ENCODE assay signal across 25 cellular contexts in genomic region chr2:20188201-20188600, GRCh38. TPM values are rescaled to one million over a fixed set of nuclear protein-coding genes. Genes with fewer than 3 reads are reported as not detected.
DNase-seq lines count a peak whose midpoint lies in the region; ATAC-seq and TF ChIP-seq lines count a peak whose summit lies in the region.
"Had no signal": no experiment of that assay in that cellular context is flagged by ENCODE, and none has a peak within 500 bp of the region (broad histone marks: within the 10 kb centered on the region; RNA-seq: fewer than 3 reads in every experiment).

No MANE protein-coding gene starts in this region.

- H4K91ac ChIP-seq in mesenchymal stem cell (ENCODE audit: low read length) (no peak overlapping the region), neuronal stem cell (ENCODE audit: low read depth, low read length, poor library complexity) (peak overlapping the region; percentile 81)

- H3K4me3 ChIP-seq in left ventricle myocardium inferior (no peak overlapping the region), HUES48 (ENCODE audit: low read depth, low read length) (no peak overlapping the region), mesenchymal stem cell (ENCODE audit: insufficient read depth in 1 of 2, low read depth in 1 of 2, low read length in 2 of 2) (no peak overlapping the region), neuronal stem cell (ENCODE audit: low read length in 2 of 2) (no peak overlapping the region)
- H3K4me3 ChIP-seq: GM12878 had no signal

- H3K27ac ChIP-seq in left ventricle myocardium inferior (replicated peaks) (no peak overlapping the region), HUES48 (ENCODE audit: low read depth, low read length) (peak overlapping the region; percentile 42), mesenchymal stem cell (ENCODE audit: low read length, poor library complexity, severe bottlenecking) (no peak overlapping the region), neuronal stem cell (replicated peaks; ENCODE audit: low read length) (peak overlapping the region; percentile 91)
- H3K27ac ChIP-seq: 22Rv1 had no signal

- intact Hi-C loops in Right ventricle myocardium inferior (cut with DNase I) (no loop called here), left ventricle myocardium inferior (cut with micrococcal nuclease) (no loop called here)

- H2BK15ac ChIP-seq in mesenchymal stem cell (ENCODE audit: low read depth, poor library complexity, severe bottlenecking): no peak overlapping the region
- H2BK15ac ChIP-seq in neuronal stem cell (ENCODE audit: low read length): peak overlapping the region; percentile 63

- H3K4me1 ChIP-seq in left ventricle myocardium inferior (no peaks in the 10 kb centered on the region), HUES48 (ENCODE audit: control insufficient read depth, insufficient read depth, low read length) (peaks cover 56% of the 10 kb centered on the region), mesenchymal stem cell (ENCODE audit: control insufficient read depth, insufficient read depth, low read depth, low read length) (peaks cover 56% of the 10 kb centered on the region), neuronal stem cell (ENCODE audit: control insufficient read depth in 2 of 2, insufficient read depth in 1 of 2, low read depth in 1 of 2, low read length in 2 of 2) (peaks cover 16 to 61% of the 10 kb centered on the region in 2 donors)

- H3K4me2 ChIP-seq in mesenchymal stem cell (ENCODE audit: low read length, poor library complexity, severe bottlenecking) (no peak overlapping the region), neuronal stem cell (ENCODE audit: insufficient read depth, low read length, poor library complexity, severe bottlenecking) (peak overlapping the region; percentile 11)

- H3K23ac ChIP-seq in mesenchymal stem cell (ENCODE audit: low read length in 2 of 2) (no peak overlapping the region), neuronal stem cell (ENCODE audit: low read depth, low read length, poor library complexity) (no peak overlapping the region)

- no peaks in the 10 kb centered on the region for H3K9me3 ChIP-seq in left ventricle myocardium inferior (replicated peaks)
- H3K9me3 ChIP-seq in HUES48 (ENCODE audit: control insufficient read depth, insufficient read depth, low read length): no peaks in the 10 kb centered on the region
- no peaks in the 10 kb centered on the region for H3K9me3 ChIP-seq in mesenchymal stem cell (ENCODE audit: control insufficient read depth, low read length)
- H3K9me3 ChIP-seq in neuronal stem cell (replicated peaks in 1 of 2; ENCODE audit: control insufficient read depth in 2 of 2, insufficient read depth in 1 of 2, low read depth in 1 of 2, low read length in 2 of 2): no peaks in the 10 kb centered on the region

- H3K4ac ChIP-seq in mesenchymal stem cell (ENCODE audit: low read depth in 1 of 2, low read length in 2 of 2): no peak overlapping the region
- H3K4ac ChIP-seq in neuronal stem cell (ENCODE audit: low read length): no peak overlapping the region

- H3K18ac ChIP-seq in mesenchymal stem cell (ENCODE audit: low read depth in 1 of 2, low read length in 2 of 2): no peak overlapping the region
- H3K18ac ChIP-seq in neuronal stem cell (ENCODE audit: low read length): peak overlapping the region; percentile 96

- ATAC-seq in Right ventricle myocardium inferior: no peak
- ATAC-seq in HG02642 (IDR thresholded peaks at IDR 0.05; ENCODE audit: poor library complexity, unreplicated experiment): no peak
- ATAC-seq: PC-3 had no signal

- no peak overlapping the region for H2AFZ ChIP-seq in mesenchymal stem cell (ENCODE audit: low read depth, low read length)
- H2AFZ ChIP-seq in neuronal stem cell (ENCODE audit: low read length): no peak overlapping the region

- H3K27me3 ChIP-seq in left ventricle myocardium inferior (ENCODE audit: low read depth) (no peaks in the 10 kb centered on the region), HUES48 (ENCODE audit: control insufficient read depth, insufficient read depth, low read length) (no peaks in the 10 kb centered on the region), mesenchymal stem cell (ENCODE audit: control insufficient read depth in 1 of 2, insufficient read depth in 1 of 2, low read length in 2 of 2) (no peaks in the 10 kb centered on the region), neuronal stem cell (ENCODE audit: control insufficient read depth in 3 of 3, insufficient read depth in 3 of 3, low read depth in 1 of 3, low read length in 3 of 3) (peaks cover 0 to 19% (median 0%) of the 10 kb centered on the region in 3 experiments)

- H3K9ac ChIP-seq in HUES48 (ENCODE audit: low read depth, low read length) (no peak overlapping the region), mesenchymal stem cell (ENCODE audit: low read length) (no peak overlapping the region), neuronal stem cell (ENCODE audit: low read depth, low read length, poor library complexity) (no peak overlapping the region)

- peak overlapping the region; percentile 5 for H2AK5ac ChIP-seq in mesenchymal stem cell (ENCODE audit: low read length, severe bottlenecking)
- H2AK5ac ChIP-seq in neuronal stem cell (ENCODE audit: low read depth, low read length): peak overlapping the region; percentile 99

- no peak overlapping the region for H2BK12ac ChIP-seq in mesenchymal stem cell (ENCODE audit: low read length in 2 of 2)
- peak overlapping the region; percentile 99 for H2BK12ac ChIP-seq in neuronal stem cell (ENCODE audit: low read length)

- WGBS in mesenchymal stem cell: 65% methylated on average over 2 of the region's 2 CpGs
- no CpG with 5 or more reads among the region's 2 CpGs for WGBS in neuronal stem cell (ENCODE audit: extremely low coverage in 2 of 2, insufficient read length in 2 of 2, insufficient replicate concordance in 1 of 2), 2 donors

- H2BK5ac ChIP-seq in mesenchymal stem cell (ENCODE audit: low read depth, low read length, poor library complexity, severe bottlenecking): no peak overlapping the region
- peak overlapping the region; percentile 91 for H2BK5ac ChIP-seq in neuronal stem cell (ENCODE audit: low read length)

- H4K8ac ChIP-seq in mesenchymal stem cell (ENCODE audit: low read length) (no peak overlapping the region), neuronal stem cell (ENCODE audit: low read depth, low read length) (peak overlapping the region; percentile 52)

- H3K79me1 ChIP-seq in mesenchymal stem cell (replicated peaks; ENCODE audit: low read length, poor library complexity, severe bottlenecking): peaks cover under 1% of the 10 kb centered on the region
- H3K79me1 ChIP-seq in neuronal stem cell (ENCODE audit: low read depth, low read length): no peaks in the 10 kb centered on the region

- no peak for TF ChIP-seq CTCF in left ventricle myocardium inferior (IDR thresholded peaks at IDR 0.05; ENCODE audit: borderline replicate concordance)

- no peak overlapping the region for H3K14ac ChIP-seq in mesenchymal stem cell (ENCODE audit: low read length in 2 of 2)
- H3K14ac ChIP-seq in neuronal stem cell (ENCODE audit: low read length): peak overlapping the region; percentile 59

- DNase-seq in Right ventricle myocardium inferior (ENCODE audit: missing footprints): peak; percentile 26
- DNase-seq in left ventricle myocardium inferior: no peak
- DNase-seq in mesenchymal stem cell: no peak
- no peak for DNase-seq in neuronal stem cell (ENCODE audit: low spot score)
- no peak for DNase-seq in NCI-H1417 (lab: John Stamatoyannopoulos, UW)
- DNase-seq in DMS53 treated with DMSO at 0.1 percent for 48 hours (lab: John Stamatoyannopoulos, UW; ENCODE audit: unreplicated experiment): no peak
- DNase-seq: ACHN; C1 segment of cervical spinal cord; CD4-positive, alpha-beta memory T cell; COR-L47; DMS53; EL; GDM1; KBM-7; MV-4-11; NCI-H1105; NCI-H2029; NCI-H446; NCI-H774; PC-3; SHP77 had no signal

- H3K36me3 ChIP-seq in left ventricle myocardium inferior (no peaks in the 10 kb centered on the region), HUES48 (ENCODE audit: control insufficient read depth, insufficient read depth, low read length) (no peaks in the 10 kb centered on the region), mesenchymal stem cell (ENCODE audit: control insufficient read depth in 1 of 2, insufficient read depth in 2 of 2, low read depth in 1 of 2, low read length in 2 of 2) (no peaks in the 10 kb centered on the region), neuronal stem cell (replicated peaks in 1 of 2; ENCODE audit: control insufficient read depth in 2 of 2, insufficient read depth in 2 of 2, low read length in 2 of 2) (no peaks in the 10 kb centered on the region)

- H2BK120ac ChIP-seq in mesenchymal stem cell (ENCODE audit: low read depth, low read length) (no peak overlapping the region), neuronal stem cell (ENCODE audit: low read depth, low read length) (peak overlapping the region; percentile 99)

RNA-seq across cellular contexts. Expression of gene SDC1, which starts 36.7 kb away (rescaled TPM):
- total RNA-seq in Right ventricle myocardium inferior (0.68 TPM), left ventricle myocardium inferior (0.41 TPM)
- 8.4 TPM for polyA plus RNA-seq in mesenchymal stem cell (2013, experiment 1 of 2)
- 6.9 TPM for polyA plus RNA-seq in mesenchymal stem cell (2013, experiment 2 of 2)
- polyA plus RNA-seq in neuronal stem cell (2013, experiment 1 of 2): 45.3 TPM
- polyA plus RNA-seq in neuronal stem cell (2013, experiment 2 of 2): 48.1 TPM
- polyA plus RNA-seq: CD4-positive, alpha-beta memory T cell had no signal

Comparison
In these comparisons a context has a peak if more than half of its experiments do, and no peak if none do; other contexts are left out.
1. H3K27ac ChIP-seq: peak in HUES48 (single experiment) and neuronal stem cell (single experiment); none in left ventricle myocardium inferior (single experiment) and mesenchymal stem cell (single experiment).